In the genomic region with DNA sequence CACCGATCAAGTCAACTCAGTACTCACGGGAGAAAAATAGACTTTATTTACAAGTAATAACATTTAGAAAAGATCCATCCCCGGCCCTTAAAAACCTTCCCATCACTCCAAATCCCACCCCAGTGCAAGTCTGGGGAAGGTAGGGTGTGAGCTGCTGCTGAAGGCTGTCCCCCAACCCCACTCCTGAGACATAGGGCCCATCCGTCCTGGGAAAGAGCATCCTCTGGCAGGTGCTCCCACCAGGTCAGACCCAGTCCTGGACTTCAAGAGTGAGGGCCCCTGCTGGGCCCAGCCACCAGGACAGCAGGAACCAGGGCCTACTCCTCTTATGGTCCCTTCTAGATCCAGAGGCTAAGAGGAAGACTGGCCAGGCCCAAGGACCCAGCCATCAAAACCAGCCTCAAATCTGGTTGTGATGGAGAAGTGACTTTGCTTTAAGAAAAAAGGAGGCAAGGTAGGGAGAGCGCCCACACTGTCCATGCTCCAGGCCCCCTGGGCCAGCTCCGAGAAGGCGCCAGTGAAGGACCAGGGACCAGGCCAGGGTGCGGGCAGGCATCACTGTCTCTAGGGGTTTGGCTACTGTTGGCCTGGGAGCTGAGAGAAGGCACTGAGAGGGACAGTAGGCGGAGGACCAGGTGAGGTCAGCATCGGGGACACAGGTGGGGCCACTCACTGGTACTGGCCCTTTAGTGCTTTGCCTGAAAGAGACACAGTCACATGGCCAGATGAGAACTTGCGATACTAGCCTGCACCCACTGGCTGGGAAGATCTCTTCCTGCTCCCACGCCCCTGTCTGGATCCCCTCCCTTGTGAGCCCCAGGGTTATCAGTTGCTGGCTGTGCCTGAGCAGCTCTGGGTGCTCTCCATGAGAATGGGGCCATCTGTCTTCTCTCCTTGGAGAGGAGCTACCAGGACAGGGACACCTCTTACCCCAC, we compare ENCODE assay signal across 2 cellular contexts.
TF ChIP-seq lines count a peak whose summit lies in the region.

No MANE protein-coding gene starts in this region.

TF ChIP-seq in SK-N-SH, 30 proteins besides CTCF, POLR2A, EP300 and RAD21 (continued from another document):
- TF ChIP-seq, protein P1, sequence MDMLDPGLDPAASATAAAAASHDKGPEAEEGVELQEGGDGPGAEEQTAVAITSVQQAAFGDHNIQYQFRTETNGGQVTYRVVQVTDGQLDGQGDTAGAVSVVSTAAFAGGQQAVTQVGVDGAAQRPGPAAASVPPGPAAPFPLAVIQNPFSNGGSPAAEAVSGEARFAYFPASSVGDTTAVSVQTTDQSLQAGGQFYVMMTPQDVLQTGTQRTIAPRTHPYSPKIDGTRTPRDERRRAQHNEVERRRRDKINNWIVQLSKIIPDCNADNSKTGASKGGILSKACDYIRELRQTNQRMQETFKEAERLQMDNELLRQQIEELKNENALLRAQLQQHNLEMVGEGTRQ (IDR thresholded peaks at IDR 0.05; ENCODE audit: borderline replicate concordance, low read depth, low read length): no peak
- TF ChIP-seq MEF2A (IDR thresholded peaks at IDR 0.05; ENCODE audit: borderline replicate concordance, low read depth): no peak
TF ChIP-seq in SK-N-SH: peak in this region for 1.

TF ChIP-seq in SK-N-SH treated with all-trans-retinoic acid at 6 μM for 48 hours, 23 proteins besides CTCF, POLR2A, EP300 and RAD21:
- TF ChIP-seq, protein P2, sequence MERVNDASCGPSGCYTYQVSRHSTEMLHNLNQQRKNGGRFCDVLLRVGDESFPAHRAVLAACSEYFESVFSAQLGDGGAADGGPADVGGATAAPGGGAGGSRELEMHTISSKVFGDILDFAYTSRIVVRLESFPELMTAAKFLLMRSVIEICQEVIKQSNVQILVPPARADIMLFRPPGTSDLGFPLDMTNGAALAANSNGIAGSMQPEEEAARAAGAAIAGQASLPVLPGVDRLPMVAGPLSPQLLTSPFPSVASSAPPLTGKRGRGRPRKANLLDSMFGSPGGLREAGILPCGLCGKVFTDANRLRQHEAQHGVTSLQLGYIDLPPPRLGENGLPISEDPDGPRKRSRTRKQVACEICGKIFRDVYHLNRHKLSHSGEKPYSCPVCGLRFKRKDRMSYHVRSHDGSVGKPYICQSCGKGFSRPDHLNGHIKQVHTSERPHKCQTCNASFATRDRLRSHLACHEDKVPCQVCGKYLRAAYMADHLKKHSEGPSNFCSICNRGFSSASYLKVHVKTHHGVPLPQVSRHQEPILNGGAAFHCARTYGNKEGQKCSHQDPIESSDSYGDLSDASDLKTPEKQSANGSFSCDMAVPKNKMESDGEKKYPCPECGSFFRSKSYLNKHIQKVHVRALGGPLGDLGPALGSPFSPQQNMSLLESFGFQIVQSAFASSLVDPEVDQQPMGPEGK (CRISPR knock-in tag; IDR thresholded peaks at IDR 0.05; ENCODE audit: borderline replicate concordance): no peak
- TF ChIP-seq ZNF70 (CRISPR knock-in tag; IDR thresholded peaks at IDR 0.05): no peak
- no peak for TF ChIP-seq CSDC2 (CRISPR knock-in tag; IDR thresholded peaks at IDR 0.05)
- TF ChIP-seq, protein P3, sequence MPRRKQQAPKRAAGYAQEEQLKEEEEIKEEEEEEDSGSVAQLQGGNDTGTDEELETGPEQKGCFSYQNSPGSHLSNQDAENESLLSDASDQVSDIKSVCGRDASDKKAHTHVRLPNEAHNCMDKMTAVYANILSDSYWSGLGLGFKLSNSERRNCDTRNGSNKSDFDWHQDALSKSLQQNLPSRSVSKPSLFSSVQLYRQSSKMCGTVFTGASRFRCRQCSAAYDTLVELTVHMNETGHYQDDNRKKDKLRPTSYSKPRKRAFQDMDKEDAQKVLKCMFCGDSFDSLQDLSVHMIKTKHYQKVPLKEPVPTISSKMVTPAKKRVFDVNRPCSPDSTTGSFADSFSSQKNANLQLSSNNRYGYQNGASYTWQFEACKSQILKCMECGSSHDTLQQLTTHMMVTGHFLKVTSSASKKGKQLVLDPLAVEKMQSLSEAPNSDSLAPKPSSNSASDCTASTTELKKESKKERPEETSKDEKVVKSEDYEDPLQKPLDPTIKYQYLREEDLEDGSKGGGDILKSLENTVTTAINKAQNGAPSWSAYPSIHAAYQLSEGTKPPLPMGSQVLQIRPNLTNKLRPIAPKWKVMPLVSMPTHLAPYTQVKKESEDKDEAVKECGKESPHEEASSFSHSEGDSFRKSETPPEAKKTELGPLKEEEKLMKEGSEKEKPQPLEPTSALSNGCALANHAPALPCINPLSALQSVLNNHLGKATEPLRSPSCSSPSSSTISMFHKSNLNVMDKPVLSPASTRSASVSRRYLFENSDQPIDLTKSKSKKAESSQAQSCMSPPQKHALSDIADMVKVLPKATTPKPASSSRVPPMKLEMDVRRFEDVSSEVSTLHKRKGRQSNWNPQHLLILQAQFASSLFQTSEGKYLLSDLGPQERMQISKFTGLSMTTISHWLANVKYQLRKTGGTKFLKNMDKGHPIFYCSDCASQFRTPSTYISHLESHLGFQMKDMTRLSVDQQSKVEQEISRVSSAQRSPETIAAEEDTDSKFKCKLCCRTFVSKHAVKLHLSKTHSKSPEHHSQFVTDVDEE (CRISPR knock-in tag; IDR thresholded peaks at IDR 0.05): no peak
- TF ChIP-seq PPARA (CRISPR knock-in tag; IDR thresholded peaks at IDR 0.05; ENCODE audit: borderline replicate concordance): no peak
- TF ChIP-seq, protein P4, sequence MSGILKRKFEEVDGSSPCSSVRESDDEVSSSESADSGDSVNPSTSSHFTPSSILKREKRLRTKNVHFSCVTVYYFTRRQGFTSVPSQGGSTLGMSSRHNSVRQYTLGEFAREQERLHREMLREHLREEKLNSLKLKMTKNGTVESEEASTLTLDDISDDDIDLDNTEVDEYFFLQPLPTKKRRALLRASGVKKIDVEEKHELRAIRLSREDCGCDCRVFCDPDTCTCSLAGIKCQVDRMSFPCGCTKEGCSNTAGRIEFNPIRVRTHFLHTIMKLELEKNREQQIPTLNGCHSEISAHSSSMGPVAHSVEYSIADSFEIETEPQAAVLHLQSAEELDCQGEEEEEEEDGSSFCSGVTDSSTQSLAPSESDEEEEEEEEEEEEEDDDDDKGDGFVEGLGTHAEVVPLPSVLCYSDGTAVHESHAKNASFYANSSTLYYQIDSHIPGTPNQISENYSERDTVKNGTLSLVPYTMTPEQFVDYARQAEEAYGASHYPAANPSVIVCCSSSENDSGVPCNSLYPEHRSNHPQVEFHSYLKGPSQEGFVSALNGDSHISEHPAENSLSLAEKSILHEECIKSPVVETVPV (CRISPR knock-in tag; IDR thresholded peaks at IDR 0.05): no peak
- TF ChIP-seq ZC3H10 (CRISPR knock-in tag; IDR thresholded peaks at IDR 0.05): no peak
- TF ChIP-seq TOX (CRISPR knock-in tag; IDR thresholded peaks at IDR 0.05; ENCODE audit: borderline replicate concordance): no peak
- no peak for TF ChIP-seq ZNF8 (CRISPR knock-in tag; IDR thresholded peaks at IDR 0.05)
- no peak for TF ChIP-seq GLIS3 (CRISPR knock-in tag; IDR thresholded peaks at IDR 0.05)
- TF ChIP-seq, protein P5, sequence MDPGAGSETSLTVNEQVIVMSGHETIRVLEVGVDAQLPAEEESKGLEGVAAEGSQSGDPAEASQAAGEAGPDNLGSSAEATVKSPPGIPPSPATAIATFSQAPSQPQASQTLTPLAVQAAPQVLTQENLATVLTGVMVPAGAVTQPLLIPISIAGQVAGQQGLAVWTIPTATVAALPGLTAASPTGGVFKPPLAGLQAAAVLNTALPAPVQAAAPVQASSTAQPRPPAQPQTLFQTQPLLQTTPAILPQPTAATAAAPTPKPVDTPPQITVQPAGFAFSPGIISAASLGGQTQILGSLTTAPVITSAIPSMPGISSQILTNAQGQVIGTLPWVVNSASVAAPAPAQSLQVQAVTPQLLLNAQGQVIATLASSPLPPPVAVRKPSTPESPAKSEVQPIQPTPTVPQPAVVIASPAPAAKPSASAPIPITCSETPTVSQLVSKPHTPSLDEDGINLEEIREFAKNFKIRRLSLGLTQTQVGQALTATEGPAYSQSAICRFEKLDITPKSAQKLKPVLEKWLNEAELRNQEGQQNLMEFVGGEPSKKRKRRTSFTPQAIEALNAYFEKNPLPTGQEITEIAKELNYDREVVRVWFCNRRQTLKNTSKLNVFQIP (CRISPR knock-in tag; IDR thresholded peaks at IDR 0.05; ENCODE audit: borderline replicate concordance, low read depth): no peak
- TF ChIP-seq ZFP3 (CRISPR knock-in tag; IDR thresholded peaks at IDR 0.05): no peak
- TF ChIP-seq ISL1 (CRISPR knock-in tag; IDR thresholded peaks at IDR 0.05): no peak
- no peak for TF ChIP-seq SNAI2 (CRISPR knock-in tag; IDR thresholded peaks at IDR 0.05)
- TF ChIP-seq ESRRG (CRISPR knock-in tag; IDR thresholded peaks at IDR 0.05): no peak
